ENCODE assay signal across 8 cellular contexts in the genomic region with DNA sequence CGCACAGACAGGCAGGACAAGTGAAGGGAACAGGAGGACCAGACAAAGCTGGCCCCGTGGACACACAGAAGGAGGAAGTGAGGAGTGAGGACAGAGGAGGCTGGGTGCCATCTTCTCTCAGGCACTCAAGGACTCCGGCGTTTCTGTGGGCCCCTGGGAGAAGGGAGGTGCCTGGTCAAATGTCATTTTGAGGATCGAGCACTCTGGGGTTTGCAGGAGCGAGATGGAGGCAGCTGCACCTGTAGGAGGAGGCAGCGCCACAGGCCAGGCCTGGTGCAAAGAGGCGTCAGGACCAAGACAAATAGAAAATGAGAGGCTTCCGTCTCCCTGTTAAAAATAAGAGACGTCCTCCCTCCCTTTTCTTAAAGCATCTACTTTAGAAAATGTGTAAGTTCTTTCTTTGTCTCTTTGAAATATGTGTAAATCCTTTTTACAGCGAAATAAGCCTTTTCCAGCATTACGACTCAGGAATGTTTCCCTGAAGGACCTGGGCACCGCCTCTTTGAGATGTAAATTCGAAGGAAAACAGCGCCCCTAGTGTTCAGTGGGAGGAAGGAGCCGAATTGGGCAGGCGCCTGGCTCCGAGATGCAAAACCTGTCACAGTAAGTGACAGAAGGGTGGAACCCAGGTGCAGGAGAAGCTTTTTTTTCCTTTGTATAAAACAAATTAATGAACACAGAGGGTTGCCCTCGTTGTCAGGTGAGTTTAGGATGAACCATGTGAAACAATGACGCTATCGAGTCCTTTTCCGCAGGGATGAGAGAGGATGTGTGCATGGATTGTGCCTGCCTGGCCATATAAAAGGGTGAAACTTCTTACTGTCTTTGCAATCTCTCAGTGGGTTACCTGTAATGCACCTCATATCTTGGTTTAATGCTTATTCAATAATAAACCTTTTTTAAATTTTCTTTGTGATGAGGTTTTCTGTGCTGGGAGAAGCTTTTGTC. TPM values are rescaled to one million over a fixed set of nuclear protein-coding genes. Genes with fewer than 3 reads are reported as not detected.
DNase-seq lines count a peak whose midpoint lies in the region; ATAC-seq and TF ChIP-seq lines count a peak whose summit lies in the region.

No MANE protein-coding gene starts in this region.

- no peak for ATAC-seq in GM18909 (IDR thresholded peaks at IDR 0.05; ENCODE audit: poor library complexity, unreplicated experiment)
- no peak for ATAC-seq in HG02610 (IDR thresholded peaks at IDR 0.05; ENCODE audit: unreplicated experiment)

- H3K27ac ChIP-seq in fibroblast of lung (ENCODE audit: insufficient read depth, low read length) (no peak overlapping the region), parathyroid adenoma (no peak overlapping the region)

- peak; percentile 7 for DNase-seq in stimulated activated CD4-positive, alpha-beta T cell treated with anti-CD3 and anti-CD28 coated beads, Interleukin-12 subunit alpha, Interleukin-12 subunit beta, amount 100 ng/mL, for 4 hours
- no peak for DNase-seq in stimulated activated CD4-positive, alpha-beta T cell treated with anti-CD3 and anti-CD28 coated beads, Interleukin-4, amount 100 ng/mL, for 1 hour
- DNase-seq in HT-29 (ENCODE audit: low spot score) (peak; percentile 53), SW 1271 (lab: John Stamatoyannopoulos, UW) (peak; percentile 13 to 46), fibroblast of lung (ENCODE audit: low read depth in 2 of 2) (peak; percentile 29 to 45)

- H3K4me1 ChIP-seq in fibroblast of lung (ENCODE audit: control insufficient read depth, extremely low read depth, insufficient read depth, low read length): no peaks in the 10 kb centered on the region
- no peaks in the 10 kb centered on the region for H3K4me1 ChIP-seq in parathyroid adenoma

- H3K27me3 ChIP-seq in fibroblast of lung (ENCODE audit: control insufficient read depth, insufficient read depth, low read length) (no peaks in the 10 kb centered on the region), parathyroid adenoma (ENCODE audit: control insufficient read depth, insufficient read depth, low read length) (no peaks in the 10 kb centered on the region)

- no peaks in the 10 kb centered on the region for H3K9me3 ChIP-seq in fibroblast of lung (ENCODE audit: control insufficient read depth, insufficient read depth, low read depth, low read length)
- H3K9me3 ChIP-seq in parathyroid adenoma (ENCODE audit: control insufficient read depth, low read length): no peaks in the 10 kb centered on the region

- no peak overlapping the region for H3K9ac ChIP-seq in fibroblast of lung (ENCODE audit: insufficient read depth, low read length)
- H3K9ac ChIP-seq in parathyroid adenoma: no peak overlapping the region

- H3K4me3 ChIP-seq in fibroblast of lung (replicated peaks in 1 of 4; ENCODE audit: control extremely low read depth in 1 of 4, insufficient read depth in 1 of 4, low read depth in 3 of 4, low read length in 4 of 4): no peak overlapping the region
- no peak overlapping the region for H3K4me3 ChIP-seq in parathyroid adenoma (ENCODE audit: low read depth, low read length)

- no peaks in the 10 kb centered on the region for H4K20me1 ChIP-seq in fibroblast of lung (ENCODE audit: control insufficient read depth, extremely low read depth, insufficient read depth, low read length)

- H3K79me2 ChIP-seq in fibroblast of lung (ENCODE audit: control insufficient read depth, insufficient read depth, low read length) (no peaks in the 10 kb centered on the region), parathyroid adenoma (no peaks in the 10 kb centered on the region)

- H3K4me2 ChIP-seq in fibroblast of lung (ENCODE audit: extremely low read depth, insufficient read depth, low read length): no peak overlapping the region
- H3K4me2 ChIP-seq in parathyroid adenoma (ENCODE audit: low read length): no peak overlapping the region

- TF ChIP-seq CTCF in fibroblast of lung (conservative IDR thresholded peaks at IDR 0.05 in 1 of 2, IDR thresholded peaks at IDR 0.05 in 1 of 2; ENCODE audit: low read depth in 1 of 2, low read length in 2 of 2) (peak; percentile 43 to 73), parathyroid adenoma (IDR thresholded peaks at IDR 0.05) (peak; percentile 68)

- H2AFZ ChIP-seq in fibroblast of lung (ENCODE audit: low read length): no peak overlapping the region
- H2AFZ ChIP-seq in parathyroid adenoma: peak overlapping the region; percentile 66

- H3K36me3 ChIP-seq in fibroblast of lung (ENCODE audit: control insufficient read depth, insufficient read depth, low read length) (no peaks in the 10 kb centered on the region), parathyroid adenoma (ENCODE audit: control insufficient read depth, insufficient read depth, low read length) (no peaks in the 10 kb centered on the region)

RNA-seq across cellular contexts. Expression of a gene that starts 1.4 kb away (rescaled TPM):
- not detected in 2 replicates for total RNA-seq in HT-29 (2014; rRNA removed; shearing (Covaris generic))
- total RNA-seq in fibroblast of lung: not detected in 2 replicates
- not detected in 2 replicates for polyA plus RNA-seq in fibroblast of lung
- polyA plus RNA-seq in fibroblast of lung (2012): not detected in 2 replicates
- polyA minus RNA-seq in fibroblast of lung (ENCODE audit: low replicate concordance): not detected in 2 replicates
